Comparison of ENCODE assay signal across 15 cellular contexts in genomic region chr6:24524329-24524728, GRCh38. TPM values are rescaled to one million over a fixed set of nuclear protein-coding genes. Genes with fewer than 3 reads are reported as not detected.
A peak's percentile ranks its signal among the peaks of the same experiment; 100 is the strongest.
DNase-seq lines count a peak whose midpoint lies in the region; ATAC-seq and TF ChIP-seq lines count a peak whose summit lies in the region.
"Had no signal": no experiment of that assay in that cellular context is flagged by ENCODE, and none has a peak within 500 bp of the region (broad histone marks: within the 10 kb centered on the region; RNA-seq: fewer than 3 reads in every experiment).

No MANE protein-coding gene starts in this region.

- H3K27me3 ChIP-seq in DOHH2 (ENCODE audit: control insufficient read depth, low read length) = no peaks in the 10 kb centered on the region
- H3K27me3 ChIP-seq in SU-DHL-6 (ENCODE audit: low read length) = no peaks in the 10 kb centered on the region

- H3K27ac ChIP-seq in DOHH2 (ENCODE audit: low read depth, low read length) = no peak overlapping the region
- H3K27ac ChIP-seq in SU-DHL-6 (ENCODE audit: low read depth, low read length) = peak overlapping the region; percentile 82
- H3K27ac ChIP-seq: 22Rv1, A549, GM23248 had no signal

- CTCF ChIA-PET in activated CD8-positive, alpha-beta memory T cell treated with anti-CD3 and anti-CD28 coated beads, Interleukin-2, amount 10 ng/mL, durations not matched to agents 7 days and 5 days (lab: Charles Lee) = interaction anchor here (0.9 to 1.3 kb wide), 3 partner anchors 30 to 57 kb away, joined by 3 to 5 read pairs (median 3); partner anchors contain the start of gene ALDH5A1
- CTCF ChIA-PET in MCF 10A (lab: Yijun Ruan, JAX) = interaction anchor here (0.5 to 2.3 kb wide), 8 partner anchors 10 to 241 kb away, joined by 3 to 14 read pairs (median 3); no protein-coding TSS in a partner anchor

- H3F3A ChIP-seq in DOHH2 (ENCODE audit: control insufficient read depth, insufficient read depth) (peaks cover 8% of the 10 kb centered on the region), SU-DHL-6 (ENCODE audit: insufficient read depth) (peaks cover 43% of the 10 kb centered on the region)

- POLR2A ChIA-PET in MCF 10A (lab: Yijun Ruan, JAX) = interaction anchor here (0.6 kb wide), 1 partner anchor 126 kb away, joined by 3 read pairs; no protein-coding TSS in a partner anchor

- H3K4me3 Mint-ChIP-seq in activated CD8-positive, alpha-beta memory T cell treated with anti-CD3 and anti-CD28 coated beads, Interleukin-2, amount 10 ng/mL, durations not matched to agents 7 days and 5 days = no peak overlapping the region
- H3K4me3 Mint-ChIP-seq in MCF 10A (ENCODE audit: unreplicated experiment) = no peak overlapping the region
- H3K4me3 Mint-ChIP-seq: CD4-positive, CD25-positive, alpha-beta regulatory T cell had no signal

- TF ChIP-seq CTCF in DOHH2 (IDR thresholded peaks at IDR 0.05; ENCODE audit: low read depth, low read length, poor library complexity, severe bottlenecking) (no peak), SU-DHL-6 (IDR thresholded peaks at IDR 0.05; ENCODE audit: insufficient read depth, low read length, poor library complexity, severe bottlenecking) (no peak), MCF 10A (IDR thresholded peaks at IDR 0.05; ENCODE audit: unreplicated experiment) (no peak)

- H4K20me1 ChIP-seq in DOHH2 (ENCODE audit: control insufficient read depth, insufficient read depth, low read depth, low read length) (no peaks in the 10 kb centered on the region), SU-DHL-6 (ENCODE audit: low read depth, low read length) (no peaks in the 10 kb centered on the region)

- H3K79me2 ChIP-seq in DOHH2 (ENCODE audit: control insufficient read depth, low read length) = peaks cover 5% of the 10 kb centered on the region
- peaks cover 21% of the 10 kb centered on the region for H3K79me2 ChIP-seq in SU-DHL-6 (ENCODE audit: insufficient read depth, low read length)

- H3K9me3 ChIP-seq in DOHH2 (ENCODE audit: control insufficient read depth, insufficient read depth, low read length) = no peaks in the 10 kb centered on the region
- H3K9me3 ChIP-seq in SU-DHL-6 (ENCODE audit: insufficient read depth, low read length) = no peaks in the 10 kb centered on the region
- H3K9me3 ChIP-seq: A549, Caco-2, HAP-1 had no signal

- H3K9me3 Mint-ChIP-seq in activated CD8-positive, alpha-beta memory T cell treated with anti-CD3 and anti-CD28 coated beads, Interleukin-2, amount 10 ng/mL, durations not matched to agents 7 days and 5 days (ENCODE audit: low read depth) = no peaks in the 10 kb centered on the region
- H3K9me3 Mint-ChIP-seq in MCF 10A (ENCODE audit: unreplicated experiment) = no peaks in the 10 kb centered on the region
- H3K9me3 Mint-ChIP-seq: CD4-positive, CD25-positive, alpha-beta regulatory T cell had no signal

- H3K9me2 ChIP-seq in DOHH2 (replicated peaks; ENCODE audit: control insufficient read depth, low read length) = no peaks in the 10 kb centered on the region
- H3K9me2 ChIP-seq in SU-DHL-6 (replicated peaks; ENCODE audit: insufficient read depth, low read length) = no peaks in the 10 kb centered on the region

- intact Hi-C loops in MCF 10A (cut with micrococcal nuclease) = loop anchor here (1.0 to 10.0 kb wide), 5 partner anchors 57 to 550 kb away; no protein-coding TSS in a partner anchor

- no peak overlapping the region for H2AFZ ChIP-seq in SU-DHL-6 (ENCODE audit: low read depth, low read length, severe bottlenecking)
- H2AFZ ChIP-seq: GM23248 had no signal

- peak overlapping the region; percentile 49 for H3K9ac ChIP-seq in SU-DHL-6 (ENCODE audit: low read length)
- H3K9ac ChIP-seq: GM23248 had no signal

- H3K27ac Mint-ChIP-seq in activated CD8-positive, alpha-beta memory T cell treated with anti-CD3 and anti-CD28 coated beads, Interleukin-2, amount 10 ng/mL, durations not matched to agents 7 days and 5 days = no peak overlapping the region
- H3K27ac Mint-ChIP-seq in MCF 10A (ENCODE audit: low read depth, unreplicated experiment) = no peak overlapping the region
- H3K27ac Mint-ChIP-seq: CD4-positive, CD25-positive, alpha-beta regulatory T cell had no signal

- no peaks in the 10 kb centered on the region for H3K27me3 Mint-ChIP-seq in activated CD8-positive, alpha-beta memory T cell treated with anti-CD3 and anti-CD28 coated beads, Interleukin-2, amount 10 ng/mL, durations not matched to agents 7 days and 5 days
- no peaks in the 10 kb centered on the region for H3K27me3 Mint-ChIP-seq in MCF 10A (ENCODE audit: insufficient read depth, unreplicated experiment)
- H3K27me3 Mint-ChIP-seq: CD4-positive, CD25-positive, alpha-beta regulatory T cell had no signal

- H3K4me1 Mint-ChIP-seq in activated CD8-positive, alpha-beta memory T cell treated with anti-CD3 and anti-CD28 coated beads, Interleukin-2, amount 10 ng/mL, durations not matched to agents 7 days and 5 days = peaks cover 2% of the 10 kb centered on the region
- H3K4me1 Mint-ChIP-seq in MCF 10A (ENCODE audit: insufficient read depth, unreplicated experiment) = peaks cover 9% of the 10 kb centered on the region

- peaks cover 16% of the 10 kb centered on the region; the same call in 1 of the 2 replicates for H3K36me3 ChIP-seq in DOHH2 (ENCODE audit: control insufficient read depth, low read length)
- H3K36me3 ChIP-seq in SU-DHL-6 (ENCODE audit: low read length) = 0 out of 2 replicates have a peak, but pooled peaks cover 4% of the 10 kb centered on the region
- H3K36me3 ChIP-seq: HAP-1 had no signal

- no peak for ATAC-seq in activated CD8-positive, alpha-beta memory T cell treated with anti-CD3 and anti-CD28 coated beads, Interleukin-2, amount 10 ng/mL, durations not matched to agents 7 days and 5 days
- ATAC-seq: HepG2 had no signal

- BruUV-seq in MCF 10A (replicated peaks; lab: Mats Ljungman, UMichigan) = no TSS peak

- H3K4me2 ChIP-seq in DOHH2 (ENCODE audit: low read length) (peak overlapping the region; percentile 78), SU-DHL-6 (ENCODE audit: low read depth, low read length, poor library complexity, severe bottlenecking) (peak overlapping the region; percentile 57)
- H3K4me2 ChIP-seq: A549 had no signal

- DNase-seq in activated CD8-positive, alpha-beta memory T cell treated with anti-CD3 and anti-CD28 coated beads, Interleukin-2, amount 10 ng/mL, durations not matched to agents 7 days and 5 days = peak; percentile 21
- no peak for DNase-seq in activated CD8-positive, alpha-beta memory T cell treated with anti-CD3 and anti-CD28 coated beads for 24 hours
- DNase-seq in MCF 10A (ENCODE audit: unreplicated experiment) = no peak
- no peak for DNase-seq in activated gamma-delta T cell treated with Interleukin-2 at 50 U/mL for 16 hours
- no peak for DNase-seq in stimulated activated naive CD4-positive, alpha-beta T cell (lab: John Stamatoyannopoulos, UW)
- DNase-seq: C1 segment of cervical spinal cord had no signal

- H3K36me3 Mint-ChIP-seq in activated CD8-positive, alpha-beta memory T cell treated with anti-CD3 and anti-CD28 coated beads, Interleukin-2, amount 10 ng/mL, durations not matched to agents 7 days and 5 days = no peaks in the 10 kb centered on the region
- H3K36me3 Mint-ChIP-seq in MCF 10A (ENCODE audit: insufficient read depth, unreplicated experiment) = no peaks in the 10 kb centered on the region

- peaks cover 61% of the 10 kb centered on the region for H3K4me1 ChIP-seq in DOHH2 (ENCODE audit: control insufficient read depth, low read length)
- H3K4me1 ChIP-seq: A549, Caco-2, HAP-1 had no signal

- H3K4me3 ChIP-seq in DOHH2 (ENCODE audit: low read length) (no peak overlapping the region; the same call in 1 of the 2 replicates), SU-DHL-6 (ENCODE audit: insufficient read depth, low read length, poor library complexity, severe bottlenecking) (no peak overlapping the region)
- H3K4me3 ChIP-seq: A549, GM23248, HAP-1 had no signal

RNA-seq across cellular contexts. Expression of gene ALDH5A1, which starts 29.6 kb away (rescaled TPM):
- 1 to 10 TPM; 3.7 to 6.5 TPM for total RNA-seq in activated CD8-positive, alpha-beta memory T cell treated with anti-CD3 and anti-CD28 coated beads, Interleukin-2, amount 10 ng/mL, durations not matched to agents 7 days and 5 days
- total RNA-seq in MCF 10A (2022) = 1.7 and 2.0 TPM in 2 replicates

RNA-seq across cellular contexts. Expression of gene GPLD1, which starts 35.0 kb away (rescaled TPM):
- total RNA-seq in activated CD8-positive, alpha-beta memory T cell treated with anti-CD3 and anti-CD28 coated beads, Interleukin-2, amount 10 ng/mL, durations not matched to agents 7 days and 5 days = under 1 TPM; 0.42 to 0.58 TPM
- total RNA-seq in MCF 10A (2022) = 0.16 and 0.20 TPM in 2 replicates
